In genomic region chr12:111443586-111443985, GRCh38 we compare ENCODE assay signal across 9 cellular contexts. TPM values are rescaled to one million over a fixed set of nuclear protein-coding genes. Genes with fewer than 3 reads are reported as not detected.
DNase-seq lines count a peak whose midpoint lies in the region; ATAC-seq and TF ChIP-seq lines count a peak whose summit lies in the region.
"Had no signal": no experiment of that assay in that cellular context is flagged by ENCODE, and none has a peak within 500 bp of the region (broad histone marks: within the 10 kb centered on the region; RNA-seq: fewer than 3 reads in every experiment).

No MANE protein-coding gene starts in this region.

- POLR2A ChIA-PET in activated CD4-positive, alpha-beta memory T cell treated with anti-CD3 and anti-CD28 coated beads for 36 hours (lab: Charles Lee) = interaction anchor here (0.6 to 5.4 kb wide), 9 partner anchors 9 to 266 kb away, joined by 3 to 91 read pairs (median 3); partner anchors contain the start of gene SH2B3
- POLR2A ChIA-PET in GM10248 (lab: Yijun Ruan, JAX) = interaction anchor here (2.2 kb wide), 1 partner anchor 8 kb away, joined by 16 read pairs; no protein-coding TSS in a partner anchor

- CTCF ChIA-PET in activated CD4-positive, alpha-beta memory T cell treated with anti-CD3 and anti-CD28 coated beads for 36 hours (lab: Charles Lee) = interaction anchor here (1.4 to 28.6 kb wide), 8 partner anchors 8 to 86 kb away, joined by 3 to 1161 read pairs (median 11); partner anchors contain the start of gene SH2B3
- CTCF ChIA-PET in GM10248 (lab: Yijun Ruan, JAX) = interaction anchor here (1.3 to 44.4 kb wide), 6 partner anchors 8 to 39 kb away, joined by 3 to 1216 read pairs (median 20); partner anchors contain the start of gene SH2B3

- peak overlapping the region; percentile 79 for H3K4me3 Mint-ChIP-seq in T-helper 2 cell treated with Interferon-gamma antibody and Interleukin-4, amounts not matched to agents 5 μg/mL and 100 μg/mL, for 36 hours
- peak overlapping the region; percentile 5 for H3K4me3 Mint-ChIP-seq in activated CD4-positive, alpha-beta memory T cell treated with anti-CD3 and anti-CD28 coated beads for 36 hours

- H3K4me1 Mint-ChIP-seq in T-helper 2 cell treated with Interferon-gamma antibody and Interleukin-4, amounts not matched to agents 5 μg/mL and 100 μg/mL, for 36 hours (ENCODE audit: low read depth) = peaks cover 66% of the 10 kb centered on the region
- H3K4me1 Mint-ChIP-seq in activated CD4-positive, alpha-beta memory T cell treated with anti-CD3 and anti-CD28 coated beads for 36 hours (ENCODE audit: low read depth) = peaks cover 80% of the 10 kb centered on the region

- no peaks in the 10 kb centered on the region for H3K9me3 Mint-ChIP-seq in T-helper 2 cell treated with Interferon-gamma antibody and Interleukin-4, amounts not matched to agents 5 μg/mL and 100 μg/mL, for 36 hours
- H3K9me3 Mint-ChIP-seq in activated CD4-positive, alpha-beta memory T cell treated with anti-CD3 and anti-CD28 coated beads for 36 hours = no peaks in the 10 kb centered on the region

- DNase-seq in T-helper 2 cell treated with Interferon-gamma antibody and Interleukin-4, amounts not matched to agents 5 μg/mL and 100 μg/mL, for 36 hours (ENCODE audit: low spot score) = peak; percentile 61
- DNase-seq in T-helper 2 cell = no peak
- DNase-seq in activated CD4-positive, alpha-beta memory T cell treated with anti-CD3 and anti-CD28 coated beads for 36 hours = peak; percentile 79
- DNase-seq in fibroblast of pulmonary artery (ENCODE audit: low read depth) = peak; percentile 42
- peak; percentile 67 for DNase-seq in stimulated activated CD4-positive, alpha-beta T cell treated with anti-CD3 and anti-CD28 coated beads, Interleukin-4, amount 100 ng/mL, for 24 hours
- no peak for DNase-seq in NCI-H2029 (lab: John Stamatoyannopoulos, UW)
- DNase-seq in GM10248 (ENCODE audit: extremely low spot score) = no peak
- DNase-seq: T-helper 9 cell had no signal

- ATAC-seq in GM21825 (IDR thresholded peaks at IDR 0.05; ENCODE audit: unreplicated experiment) = no peak

- intact Hi-C loops in activated CD4-positive, alpha-beta memory T cell treated with anti-CD3 and anti-CD28 coated beads for 36 hours (cut with micrococcal nuclease) = loop anchor here (10.0 kb wide), 1 partner anchor 241 kb away; the partner anchor contains the start of genes ACAD10 and BRAP

- TF ChIP-seq CTCF in fibroblast of pulmonary artery (IDR thresholded peaks at IDR 0.05; ENCODE audit: low read length, missing control alignments) (no peak), GM10248 (IDR thresholded peaks at IDR 0.05; ENCODE audit: control extremely low read depth, extremely low read depth, low read depth, missing control alignments) (no peak)

- peaks cover 61% of the 10 kb centered on the region for H3K36me3 Mint-ChIP-seq in T-helper 2 cell treated with Interferon-gamma antibody and Interleukin-4, amounts not matched to agents 5 μg/mL and 100 μg/mL, for 36 hours (ENCODE audit: low read depth)
- H3K36me3 Mint-ChIP-seq in activated CD4-positive, alpha-beta memory T cell treated with anti-CD3 and anti-CD28 coated beads for 36 hours = peaks cover 37% of the 10 kb centered on the region

- H3K27ac Mint-ChIP-seq in T-helper 2 cell treated with Interferon-gamma antibody and Interleukin-4, amounts not matched to agents 5 μg/mL and 100 μg/mL, for 36 hours = peak overlapping the region; percentile 91
- H3K27ac Mint-ChIP-seq in activated CD4-positive, alpha-beta memory T cell treated with anti-CD3 and anti-CD28 coated beads for 36 hours = peak overlapping the region; percentile 77

- no peak overlapping the region for H3K4me3 ChIP-seq in fibroblast of pulmonary artery (replicated peaks; ENCODE audit: low read depth, low read length)

- H3K27me3 Mint-ChIP-seq in T-helper 2 cell treated with Interferon-gamma antibody and Interleukin-4, amounts not matched to agents 5 μg/mL and 100 μg/mL, for 36 hours (ENCODE audit: low read depth) = no peaks in the 10 kb centered on the region
- H3K27me3 Mint-ChIP-seq in activated CD4-positive, alpha-beta memory T cell treated with anti-CD3 and anti-CD28 coated beads for 36 hours = no peaks in the 10 kb centered on the region

RNA-seq across cellular contexts. Expression of gene SH2B3, which starts 37.9 kb away (rescaled TPM):
- 10 to 100 TPM; 32.6 to 34.2 TPM for total RNA-seq in activated CD4-positive, alpha-beta memory T cell treated with anti-CD3 and anti-CD28 coated beads for 36 hours

Comparison
In these comparisons a context has a peak if more than half of its experiments do, and no peak if none do; other contexts are left out.
1. DNase-seq: peak in T-helper 2 cell treated with Interferon-gamma antibody and Interleukin-4, amounts not matched to agents 5 μg/mL and 100 μg/mL, for 36 hours (single experiment), activated CD4-positive, alpha-beta memory T cell treated with anti-CD3 and anti-CD28 coated beads for 36 hours (single experiment), fibroblast of pulmonary artery (single experiment) and stimulated activated CD4-positive, alpha-beta T cell treated with anti-CD3 and anti-CD28 coated beads, Interleukin-4, amount 100 ng/mL, for 24 hours (single experiment); none in T-helper 2 cell (0 of 5), NCI-H2029 (single experiment) and GM10248 (single experiment).